In genomic region chr17:48544356-48545021, GRCh38 we compare ENCODE assay signal across 9 cellular contexts. TPM values are rescaled to one million over a fixed set of nuclear protein-coding genes. Genes with fewer than 3 reads are reported as not detected.
A peak's percentile ranks its signal among the peaks of the same experiment; 100 is the strongest.
DNase-seq lines count a peak whose midpoint lies in the region; TF ChIP-seq lines count a peak whose summit lies in the region.
"Had no signal": no experiment of that assay in that cellular context is flagged by ENCODE, and none has a peak within 500 bp of the region (broad histone marks: within the 10 kb centered on the region; RNA-seq: fewer than 3 reads in every experiment).

No MANE protein-coding gene starts in this region.

- no peaks in the 10 kb centered on the region for H3K36me3 ChIP-seq in colonic mucosa
- peaks cover 17 to 24% of the 10 kb centered on the region in 2 experiments for H3K36me3 ChIP-seq in mesenchymal stem cell (ENCODE audit: control insufficient read depth in 1 of 2, insufficient read depth in 2 of 2, low read depth in 1 of 2, low read length in 2 of 2)
- H3K36me3 ChIP-seq in stomach = peaks cover 0 to 6% (median 0%) of the 10 kb centered on the region in 4 donors

- no peak for TF ChIP-seq POLR2A in stomach (IDR thresholded peaks at IDR 0.05)

- DNase-seq in GM20000 (ENCODE audit: low spot score) = peak; percentile 73
- DNase-seq in T-helper 2 cell = peak in 3 of 5 experiments; percentile 16 to 26 (median 19)
- DNase-seq in colonic mucosa = peak; percentile 72
- DNase-seq in mesenchymal stem cell = peak; percentile 90
- DNase-seq in stomach = peak; percentile 62
- no peak for DNase-seq in NOMO-1 treated with DMSO at 0.1 percent for 48 hours (lab: John Stamatoyannopoulos, UW; ENCODE audit: unreplicated experiment)
- no peak for DNase-seq in cerebellar cortex (ENCODE audit: low spot score)
- DNase-seq in CD1c-positive myeloid dendritic cell (ENCODE audit: extremely low spot score) = no peak

- no peak overlapping the region for H2BK15ac ChIP-seq in mesenchymal stem cell (ENCODE audit: low read depth, poor library complexity, severe bottlenecking)

- peak overlapping the region; percentile 89 to 90 for H3K4ac ChIP-seq in mesenchymal stem cell (ENCODE audit: low read depth in 1 of 2, low read length in 2 of 2)

- WGBS in mesenchymal stem cell = 2% methylated on average over 24 of the region's 38 CpGs
- WGBS in stomach, 5 donors = 5 to 11% (median 9%) methylated on average over 36 to 38 of the region's 38 CpGs

- H3K23ac ChIP-seq in mesenchymal stem cell (ENCODE audit: low read length in 2 of 2) = no peak overlapping the region

- H3K9me3 ChIP-seq in colonic mucosa (no peaks in the 10 kb centered on the region), mesenchymal stem cell (ENCODE audit: control insufficient read depth, low read length) (no peaks in the 10 kb centered on the region), stomach (no peaks in the 10 kb centered on the region)

- H2BK120ac ChIP-seq in mesenchymal stem cell (ENCODE audit: low read depth, low read length) = peak overlapping the region; percentile 89

- H3K9ac ChIP-seq in colonic mucosa (ENCODE audit: low read depth in 2 of 2, low read length in 2 of 2) (peak overlapping the region; percentile 57 to 70), mesenchymal stem cell (ENCODE audit: low read length) (peak overlapping the region; percentile 100)

- H3K18ac ChIP-seq in mesenchymal stem cell (ENCODE audit: low read depth in 1 of 2, low read length in 2 of 2) = peak overlapping the region; percentile 96 to 97

- H3K27ac ChIP-seq in colonic mucosa (peak overlapping the region; percentile 87), mesenchymal stem cell (ENCODE audit: low read length, poor library complexity, severe bottlenecking) (peak overlapping the region; percentile 99), stomach (peak overlapping the region; percentile 74 to 95 (median 93))

- TF ChIP-seq EP300 in stomach (IDR thresholded peaks at IDR 0.05) = no peak

- H3K79me1 ChIP-seq in mesenchymal stem cell (replicated peaks; ENCODE audit: low read length, poor library complexity, severe bottlenecking) = no peaks in the 10 kb centered on the region

- H3K27me3 ChIP-seq in colonic mucosa (no peaks in the 10 kb centered on the region), mesenchymal stem cell (ENCODE audit: control insufficient read depth in 1 of 2, insufficient read depth in 1 of 2, low read length in 2 of 2) (no peaks in the 10 kb centered on the region), stomach (peaks cover 4 to 88% (median 32%) of the 10 kb centered on the region in 3 donors)

- no peak overlapping the region for H3K14ac ChIP-seq in mesenchymal stem cell (ENCODE audit: low read length in 2 of 2)

- TF ChIP-seq CTCF in GM20000 (IDR thresholded peaks at IDR 0.05; ENCODE audit: extremely low read depth, missing control alignments) = no peak
- TF ChIP-seq CTCF in colonic mucosa (IDR thresholded peaks at IDR 0.05) = no peak
- TF ChIP-seq CTCF in stomach (IDR thresholded peaks at IDR 0.05) = no peak

- H2AK5ac ChIP-seq in mesenchymal stem cell (ENCODE audit: low read length, severe bottlenecking) = peak overlapping the region; percentile 93

- peak overlapping the region; percentile 5 for H3K4me2 ChIP-seq in mesenchymal stem cell (ENCODE audit: low read length, poor library complexity, severe bottlenecking)

- H2BK12ac ChIP-seq in mesenchymal stem cell (ENCODE audit: low read length in 2 of 2) = no peak overlapping the region

- H3K4me3 ChIP-seq in colonic mucosa (peak overlapping the region; percentile 62), mesenchymal stem cell (ENCODE audit: insufficient read depth in 1 of 2, low read depth in 1 of 2, low read length in 2 of 2) (peak overlapping the region; percentile 64 to 97), stomach (peak overlapping the region; percentile 62 to 75 (median 66))

- peak overlapping the region; percentile 13 for H4K8ac ChIP-seq in mesenchymal stem cell (ENCODE audit: low read length)

- H4K91ac ChIP-seq in mesenchymal stem cell (ENCODE audit: low read length) = peak overlapping the region; percentile 65

- H2AFZ ChIP-seq in mesenchymal stem cell (ENCODE audit: low read depth, low read length) = no peak overlapping the region

- intact Hi-C loops in colonic mucosa (cut with DNase I) (no loop called here), stomach (cut with DNase I; ENCODE audit: low total_unique reads) (no loop called here)

- peak overlapping the region; percentile 97 for H2BK5ac ChIP-seq in mesenchymal stem cell (ENCODE audit: low read depth, low read length, poor library complexity, severe bottlenecking)

- H3K4me1 ChIP-seq in colonic mucosa (peaks cover 7% of the 10 kb centered on the region), mesenchymal stem cell (ENCODE audit: control insufficient read depth, insufficient read depth, low read depth, low read length) (peaks cover 18% of the 10 kb centered on the region), stomach (peaks cover 14 to 60% (median 39%) of the 10 kb centered on the region in 4 donors)

RNA-seq across cellular contexts. Expression of gene HOXB2, which starts 0.4 kb away (rescaled TPM):
- 1 to 10 TPM; 2.6 to 6.4 TPM for total RNA-seq in colonic mucosa
- 51.3 TPM for polyA plus RNA-seq in mesenchymal stem cell (2013, experiment 1 of 2)
- 53.0 TPM for polyA plus RNA-seq in mesenchymal stem cell (2013, experiment 2 of 2)
- 10 to 100 TPM in 3 of 5 donors, 1 to 10 TPM in 2; 6.7 to 83.0 (median 10.5) TPM for total RNA-seq in stomach
- 10 to 100 TPM; 11.3 to 22.2 (median 13.4) TPM for polyA plus RNA-seq in stomach

RNA-seq across cellular contexts. Expression of gene HOXB1, which starts 13.7 kb away (rescaled TPM):
- total RNA-seq in colonic mucosa (not detected), stomach (not detected)
- polyA plus RNA-seq in mesenchymal stem cell (2013, experiment 1 of 2) = not detected
- not detected for polyA plus RNA-seq in mesenchymal stem cell (2013, experiment 2 of 2)
- polyA plus RNA-seq in stomach = under 1 TPM in 1 of 3 donors, not detected in 2; 0.28 TPM
- total RNA-seq: T-helper 2 cell treated with Interferon-gamma antibody and Interleukin-4, amounts not matched to agents 100 ng/mL and 5 ng/mL, for 36 hours had no signal

RNA-seq across cellular contexts. Expression of gene HOXB4, which starts 33.7 kb away (rescaled TPM):
- 1 to 10 TPM; 2.5 to 4.7 TPM for total RNA-seq in colonic mucosa
- 5.9 TPM for polyA plus RNA-seq in mesenchymal stem cell (2013, experiment 1 of 2)
- 5.9 TPM for polyA plus RNA-seq in mesenchymal stem cell (2013, experiment 2 of 2)
- total RNA-seq in stomach = 1 to 10 TPM in 1 of 5 donors, under 1 TPM in 2, not detected in 2; 0.45 to 5.1 (median 0.58) TPM
- polyA plus RNA-seq in stomach = 1 to 10 TPM; 1.7 to 4.6 (median 2.6) TPM

RNA-seq across cellular contexts. Expression of gene HOXB3, which starts 45.6 kb away (rescaled TPM):
- total RNA-seq in colonic mucosa (10 to 100 TPM; 17.4 to 31.8 TPM), stomach (10 to 100 TPM in 4 of 5 donors, 1 to 10 TPM in 1; 6.1 to 77.6 (median 17.0) TPM)
- 39.4 TPM for polyA plus RNA-seq in mesenchymal stem cell (2013, experiment 1 of 2)
- 35.7 TPM for polyA plus RNA-seq in mesenchymal stem cell (2013, experiment 2 of 2)
- polyA plus RNA-seq in stomach = 1 to 10 TPM; 2.8 to 9.5 (median 3.8) TPM

RNA-seq across cellular contexts. Expression of gene HOXB5, which starts 49.1 kb away (rescaled TPM):
- total RNA-seq in colonic mucosa (10 to 100 TPM; 11.0 to 22.7 TPM), stomach (10 to 100 TPM in 2 of 5 donors, under 1 TPM in 2, not detected in 1; 0.43 to 50.4 (median 6.2) TPM)
- 15.0 TPM for polyA plus RNA-seq in mesenchymal stem cell (2013, experiment 1 of 2)
- polyA plus RNA-seq in mesenchymal stem cell (2013, experiment 2 of 2) = 14.1 TPM
- 1 to 10 TPM; 2.2 to 2.7 (median 2.4) TPM for polyA plus RNA-seq in stomach

Comparison
In these comparisons a context has a peak if more than half of its experiments do, and no peak if none do; other contexts are left out.
1. DNase-seq: peak in GM20000 (single experiment), T-helper 2 cell (3 of 5), colonic mucosa (single experiment), mesenchymal stem cell (single experiment) and stomach (single experiment); none in NOMO-1 treated with DMSO at 0.1 percent for 48 hours (single experiment), cerebellar cortex (single experiment) and CD1c-positive myeloid dendritic cell (single experiment).
2. Peak in every context shown above with its lines, with median percentiles within 50 percentile points of each other: H3K27ac ChIP-seq and H3K4me3 ChIP-seq.